ENCODE assay signal across 9 cellular contexts in genomic region chr3:113231827-113232253, GRCh38. TPM values are rescaled to one million over a fixed set of nuclear protein-coding genes. Genes with fewer than 3 reads are reported as not detected.
DNase-seq lines count a peak whose midpoint lies in the region; ATAC-seq and TF ChIP-seq lines count a peak whose summit lies in the region.
"Had no signal": no experiment of that assay in that cellular context is flagged by ENCODE, and none has a peak within 500 bp of the region (broad histone marks: within the 10 kb centered on the region; RNA-seq: fewer than 3 reads in every experiment).

No MANE protein-coding gene starts in this region.

- TF ChIP-seq CTCF in Calu3 (IDR thresholded peaks at IDR 0.05; ENCODE audit: unreplicated experiment) (no peak), astrocyte of the cerebellum (IDR thresholded peaks at IDR 0.05; ENCODE audit: low read depth, low read length, missing control alignments) (no peak), lung (IDR thresholded peaks at IDR 0.05; ENCODE audit: control extremely low read depth, extremely low read depth) (no peak), Caco-2 (IDR thresholded peaks at IDR 0.05; ENCODE audit: insufficient read depth in 1 of 2, low read depth in 1 of 2, low read length in 1 of 2, severe bottlenecking in 1 of 2, unreplicated experiment in 1 of 2) (no peak)

- CTCF ChIA-PET in Calu3 (lab: Charles Lee) (no interaction called here), Caco-2 (lab: Charles Lee) (no interaction called here)

- no peaks in the 10 kb centered on the region for H3K27me3 ChIP-seq in lung (ENCODE audit: control insufficient read depth, insufficient read depth)
- H3K27me3 ChIP-seq in Caco-2 (replicated peaks; ENCODE audit: control insufficient read depth, insufficient read depth, low read length): no peaks in the 10 kb centered on the region

- 26 to 41% methylated on average over 1 of the region's 1 CpG for WGBS in lung, 2 donors

- H3K9me3 Mint-ChIP-seq in Calu3 (ENCODE audit: low read depth, unreplicated experiment): no peaks in the 10 kb centered on the region
- H3K9me3 Mint-ChIP-seq in naive thymus-derived CD8-positive, alpha-beta T cell: no peaks in the 10 kb centered on the region
- H3K9me3 Mint-ChIP-seq in Caco-2 (ENCODE audit: unreplicated experiment): no peaks in the 10 kb centered on the region
- H3K9me3 Mint-ChIP-seq: naive B cell had no signal

- H3K9me3 ChIP-seq in lung (ENCODE audit: control insufficient read depth in 2 of 2, insufficient read depth in 1 of 2, low read length in 1 of 2): no peaks in the 10 kb centered on the region
- no peaks in the 10 kb centered on the region for H3K9me3 ChIP-seq in Caco-2

- peaks cover 25% of the 10 kb centered on the region for H3K27me3 Mint-ChIP-seq in Calu3 (ENCODE audit: unreplicated experiment)
- H3K27me3 Mint-ChIP-seq in naive thymus-derived CD8-positive, alpha-beta T cell: peaks cover 0 to 1% (median 0%) of the 10 kb centered on the region in 5 donors
- H3K27me3 Mint-ChIP-seq in Caco-2 (ENCODE audit: insufficient read depth, unreplicated experiment): peaks cover 12% of the 10 kb centered on the region

- no peak overlapping the region for H3K4me3 Mint-ChIP-seq in Calu3 (ENCODE audit: low read depth, unreplicated experiment)
- H3K4me3 Mint-ChIP-seq in naive thymus-derived CD8-positive, alpha-beta T cell: no peak overlapping the region
- no peak overlapping the region for H3K4me3 Mint-ChIP-seq in Caco-2 (ENCODE audit: unreplicated experiment)
- H3K4me3 Mint-ChIP-seq: naive B cell had no signal

- H3K4me1 Mint-ChIP-seq in Calu3 (ENCODE audit: low read depth, unreplicated experiment): peaks cover 13% of the 10 kb centered on the region
- no peaks in the 10 kb centered on the region for H3K4me1 Mint-ChIP-seq in naive thymus-derived CD8-positive, alpha-beta T cell
- H3K4me1 Mint-ChIP-seq in Caco-2 (ENCODE audit: low read depth, unreplicated experiment): no peaks in the 10 kb centered on the region

- H3K36me3 ChIP-seq in lung (ENCODE audit: control insufficient read depth in 2 of 2, insufficient read depth in 2 of 2, low read length in 2 of 2): no peaks in the 10 kb centered on the region
- no peaks in the 10 kb centered on the region for H3K36me3 ChIP-seq in Caco-2 (ENCODE audit: control insufficient read depth, insufficient read depth, low read length)

- POLR2A ChIA-PET in naive thymus-derived CD8-positive, alpha-beta T cell (lab: Charles Lee): no interaction called here
- POLR2A ChIA-PET in Caco-2 (lab: Charles Lee): no interaction called here

- in situ Hi-C loops in astrocyte of the cerebellum (cut with HindIII; ENCODE audit: low sequenced_read_pairs): no loop called here

- H3K27ac Mint-ChIP-seq in Calu3 (ENCODE audit: unreplicated experiment) (no peak overlapping the region), Caco-2 (ENCODE audit: unreplicated experiment) (no peak overlapping the region)
- H3K27ac Mint-ChIP-seq in naive thymus-derived CD8-positive, alpha-beta T cell: no peak overlapping the region

- intact Hi-C loops in Calu3 (cut with micrococcal nuclease; ENCODE audit: unreplicated experiment) (no loop called here), Caco-2 (cut with micrococcal nuclease; ENCODE audit: unreplicated experiment) (no loop called here)

- DNase-seq in Calu3 (peak; percentile 43), NCI-H1105 treated with DMSO at 0.1 percent for 48 hours (lab: John Stamatoyannopoulos, UW) (peak; percentile 84), astrocyte of the cerebellum (ENCODE audit: low read depth) (peak; percentile 83), lung (ENCODE audit: low spot score) (no peak), Caco-2 (no peak), NOMO-1 (lab: John Stamatoyannopoulos, UW; ENCODE audit: unreplicated experiment in 2 of 2) (no peak)
- DNase-seq in naive thymus-derived CD8-positive, alpha-beta T cell: no peak
- DNase-seq: naive B cell had no signal

- ATAC-seq in lung (ENCODE audit: insufficient read depth, low FRiP score) (peak; percentile 45), GM18511 (IDR thresholded peaks at IDR 0.05; ENCODE audit: unreplicated experiment) (no peak)
- ATAC-seq in naive thymus-derived CD8-positive, alpha-beta T cell: no peak

- BruUV-seq in Calu3 (replicated peaks; lab: Mats Ljungman, UMichigan) (no TSS peak), Caco-2 (replicated peaks; lab: Mats Ljungman, UMichigan) (no TSS peak)

- H3K27ac ChIP-seq in lung (ENCODE audit: low read depth in 1 of 2, low read length in 1 of 2): no peak overlapping the region

- no peak overlapping the region for H3K4me3 ChIP-seq in astrocyte of the cerebellum (ENCODE audit: low read depth, low read length)
- no peak overlapping the region for H3K4me3 ChIP-seq in lung
- no peak overlapping the region for H3K4me3 ChIP-seq in Caco-2 (ENCODE audit: low read depth, low read length)

- peaks cover 0 to 6% of the 10 kb centered on the region in 2 donors for H3K4me1 ChIP-seq in lung (ENCODE audit: control insufficient read depth in 2 of 2, insufficient read depth in 2 of 2, low read length in 2 of 2)
- no peaks in the 10 kb centered on the region for H3K4me1 ChIP-seq in Caco-2

- H3K36me3 Mint-ChIP-seq in Calu3 (ENCODE audit: insufficient read depth, unreplicated experiment): no peaks in the 10 kb centered on the region
- H3K36me3 Mint-ChIP-seq in naive thymus-derived CD8-positive, alpha-beta T cell: no peaks in the 10 kb centered on the region
- H3K36me3 Mint-ChIP-seq in Caco-2 (ENCODE audit: insufficient read depth, unreplicated experiment): no peaks in the 10 kb centered on the region
- H3K36me3 Mint-ChIP-seq: naive B cell had no signal

RNA-seq across cellular contexts. Expression of gene BOC, which starts 20.5 kb away (rescaled TPM):
- total RNA-seq in Calu3 (2022) (0.07 and 0.32 TPM in 2 replicates), lung (10 to 100 TPM in 1 of 2 donors, 1 to 10 TPM in 1; 9.6 to 21.9 TPM), Caco-2 (2022) (0.35 and 0.73 TPM in 2 replicates)
- 1 to 10 TPM; 2.9 to 3.2 TPM for polyA plus RNA-seq in lung
- total RNA-seq in naive thymus-derived CD8-positive, alpha-beta T cell: not detected
- polyA plus RNA-seq in naive thymus-derived CD8-positive, alpha-beta T cell: not detected

Comparison
In these comparisons a context has a peak if more than half of its experiments do, and no peak if none do; other contexts are left out.
1. DNase-seq: peak in Calu3 (single experiment), NCI-H1105 treated with DMSO at 0.1 percent for 48 hours (single experiment) and astrocyte of the cerebellum (single experiment); none in lung (single experiment), naive thymus-derived CD8-positive, alpha-beta T cell (0 of 10), Caco-2 (0 of 2) and NOMO-1 (0 of 2).